In genomic region chr14:31968107-31968810, GRCh38 we compare ENCODE assay signal across 14 cellular contexts.
DNase-seq lines count a peak whose midpoint lies in the region; ATAC-seq and TF ChIP-seq lines count a peak whose summit lies in the region.
"Had no signal": no experiment of that assay in that cellular context is flagged by ENCODE, and none has a peak within 500 bp of the region (broad histone marks: within the 10 kb centered on the region; RNA-seq: fewer than 3 reads in every experiment).

No MANE protein-coding gene starts in this region.

- no peaks in the 10 kb centered on the region; a peak in 1 of 22 replicates for H3K36me3 ChIP-seq in BLaER1 treated with 17β-estradiol and CSF1 and Interleukin-3, amounts not matched to agents 10 nM and 100 nM
- no peaks in the 10 kb centered on the region for H3K36me3 ChIP-seq in MG63

- H3K27ac Mint-ChIP-seq in natural killer cell treated with Interleukin-12 subunit alpha and Interleukin-12 subunit beta and Interleukin-15 and Interleukin-18, amount 100 ng/mL, for 72 hours, result no peak overlapping the region
- H3K27ac Mint-ChIP-seq: activated naive CD8-positive, alpha-beta T cell treated with anti-CD3 and anti-CD28 coated beads, Interleukin-2, amount 50 U/mL, for 24 hours; B cell had no signal

- peak overlapping the region in 2 of 11 experiments; percentile 23 to 37; a peak in 1 of 22 replicates for H3K27ac ChIP-seq in BLaER1 treated with 17β-estradiol and CSF1 and Interleukin-3, amounts not matched to agents 10 nM and 100 nM
- H3K27ac ChIP-seq: epithelial cell of prostate had no signal

- peak overlapping the region in 8 of 11 experiments; percentile 1 to 63 (median 34); a peak in 13 of 22 replicates for H3K4me2 ChIP-seq in BLaER1 treated with 17β-estradiol and CSF1 and Interleukin-3, amounts not matched to agents 10 nM and 100 nM

- whole genome bisulfite sequencing in lower leg skin, 2 donors, result 49 to 64% methylated on average over 4 of the region's 4 CpGs

- TF ChIP-seq POLR2A in lower leg skin (IDR thresholded peaks at IDR 0.05), result no peak

- H3K9me3 Mint-ChIP-seq in natural killer cell treated with Interleukin-12 subunit alpha and Interleukin-12 subunit beta and Interleukin-15 and Interleukin-18, amount 100 ng/mL, for 72 hours, result no peaks in the 10 kb centered on the region
- H3K9me3 Mint-ChIP-seq: activated naive CD8-positive, alpha-beta T cell treated with anti-CD3 and anti-CD28 coated beads, Interleukin-2, amount 50 U/mL, for 24 hours had no signal

- intact Hi-C loops in lower leg skin (cut with DNase I; ENCODE audit: low total_unique reads), result no loop called here

- no peaks in the 10 kb centered on the region for H4K20me1 ChIP-seq in BLaER1 treated with 17β-estradiol and CSF1 and Interleukin-3, amounts not matched to agents 10 nM and 100 nM

- no peak overlapping the region for H3K9ac ChIP-seq in BLaER1 treated with 17β-estradiol and CSF1 and Interleukin-3, amounts not matched to agents 10 nM and 100 nM

- H3K4me3 Mint-ChIP-seq in natural killer cell treated with Interleukin-12 subunit alpha and Interleukin-12 subunit beta and Interleukin-15 and Interleukin-18, amount 100 ng/mL, for 72 hours, result no peak overlapping the region
- H3K4me3 Mint-ChIP-seq: activated naive CD8-positive, alpha-beta T cell treated with anti-CD3 and anti-CD28 coated beads, Interleukin-2, amount 50 U/mL, for 24 hours; B cell had no signal

- peak; percentile 76 for ATAC-seq in GM21423 (IDR thresholded peaks at IDR 0.05; ENCODE audit: unreplicated experiment)
- ATAC-seq in natural killer cell treated with Interleukin-12 subunit alpha and Interleukin-12 subunit beta and Interleukin-15 and Interleukin-18, amount 100 ng/mL, for 72 hours, result no peak
- ATAC-seq: activated naive CD8-positive, alpha-beta T cell treated with anti-CD3 and anti-CD28 coated beads, Interleukin-2, amount 50 U/mL, for 24 hours had no signal

- peak; percentile 46 for DNase-seq in MG63
- peak; percentile 89 for DNase-seq in fibroblast of villous mesenchyme (ENCODE audit: low read depth)
- no peak for DNase-seq in natural killer cell treated with Interleukin-12 subunit alpha and Interleukin-12 subunit beta and Interleukin-15 and Interleukin-18, amount 100 ng/mL, for 72 hours (ENCODE audit: low spot score)
- no peak for DNase-seq in lower leg skin (ENCODE audit: low spot score in 2 of 2)
- DNase-seq in GM19238 (ENCODE audit: insufficient read length, low spot score), result no peak
- DNase-seq in GM20000 (ENCODE audit: low spot score), result no peak
- DNase-seq: activated CD4-positive, alpha-beta T cell treated with anti-CD3 and anti-CD28 coated beads, Interleukin-2, amount 50 U/mL, for 48 hours; activated naive CD8-positive, alpha-beta T cell treated with anti-CD3 and anti-CD28 coated beads, Interleukin-2, amount 50 U/mL, for 24 hours; NCI-H2029; SHP77 treated with DMSO at 0.1 percent for 48 hours had no signal

- peaks cover 18 to 35% (median 23%) of the 10 kb centered on the region in 11 experiments for H3K9me3 ChIP-seq in BLaER1 treated with 17β-estradiol and CSF1 and Interleukin-3, amounts not matched to agents 10 nM and 100 nM (replicated peaks in 1 of 11)
- no peaks in the 10 kb centered on the region; the same call in 1 of the 2 replicates for H3K9me3 ChIP-seq in MG63

- no peak overlapping the region for H3K4me3 ChIP-seq in BLaER1 treated with 17β-estradiol and CSF1 and Interleukin-3, amounts not matched to agents 10 nM and 100 nM
- H3K4me3 ChIP-seq in MG63, result no peak overlapping the region
- H3K4me3 ChIP-seq in fibroblast of villous mesenchyme (ENCODE audit: low read depth, low read length), result no peak overlapping the region
- H3K4me3 ChIP-seq in lower leg skin (ENCODE audit: low read depth, poor library complexity, severe bottlenecking), result no peak overlapping the region

- TF ChIP-seq CTCF in fibroblast of villous mesenchyme (IDR thresholded peaks at IDR 0.05; ENCODE audit: insufficient read depth, low read depth, low read length) (no peak), lower leg skin (IDR thresholded peaks at IDR 0.05) (no peak), GM20000 (IDR thresholded peaks at IDR 0.05; ENCODE audit: extremely low read depth, missing control alignments) (no peak)

- peaks cover 6 to 37% (median 14%) of the 10 kb centered on the region in 10 experiments; a peak in 16 of 20 replicates for H3K4me1 ChIP-seq in BLaER1 treated with 17β-estradiol and CSF1 and Interleukin-3, amounts not matched to agents 10 nM and 100 nM

- H3K36me3 Mint-ChIP-seq in natural killer cell treated with Interleukin-12 subunit alpha and Interleukin-12 subunit beta and Interleukin-15 and Interleukin-18, amount 100 ng/mL, for 72 hours, result no peaks in the 10 kb centered on the region

- no peaks in the 10 kb centered on the region for H3K4me1 Mint-ChIP-seq in natural killer cell treated with Interleukin-12 subunit alpha and Interleukin-12 subunit beta and Interleukin-15 and Interleukin-18, amount 100 ng/mL, for 72 hours (ENCODE audit: low read depth in 2 of 2)
- H3K4me1 Mint-ChIP-seq: activated naive CD8-positive, alpha-beta T cell treated with anti-CD3 and anti-CD28 coated beads, Interleukin-2, amount 50 U/mL, for 24 hours had no signal

- H3K27me3 ChIP-seq in BLaER1 treated with 17β-estradiol and CSF1 and Interleukin-3, amounts not matched to agents 10 nM and 100 nM, result no peaks in the 10 kb centered on the region
- H3K27me3 ChIP-seq in MG63, result no peaks in the 10 kb centered on the region

- H3K27me3 Mint-ChIP-seq in natural killer cell treated with Interleukin-12 subunit alpha and Interleukin-12 subunit beta and Interleukin-15 and Interleukin-18, amount 100 ng/mL, for 72 hours, result no peaks in the 10 kb centered on the region
- H3K27me3 Mint-ChIP-seq: activated naive CD8-positive, alpha-beta T cell treated with anti-CD3 and anti-CD28 coated beads, Interleukin-2, amount 50 U/mL, for 24 hours; B cell had no signal

Comparison
In these comparisons a context has a peak if more than half of its experiments do, and no peak if none do; other contexts are left out.
1. DNase-seq: peak in MG63 (single experiment) and fibroblast of villous mesenchyme (single experiment); none in natural killer cell treated with Interleukin-12 subunit alpha and Interleukin-12 subunit beta and Interleukin-15 and Interleukin-18, amount 100 ng/mL, for 72 hours (single experiment), lower leg skin (0 of 2), GM19238 (single experiment) and GM20000 (single experiment).